8 cellular contexts compared by ENCODE assay signal in genomic region chr3:52685705-52686691, GRCh38. TPM values are rescaled to one million over a fixed set of nuclear protein-coding genes. Genes with fewer than 3 reads are reported as not detected.
DNase-seq lines count a peak whose midpoint lies in the region; ATAC-seq, FAIRE-seq and TF ChIP-seq lines count a peak whose summit lies in the region.

Gene GNL3, plus strand, starts transcription at chr3:52686032. Its CDS starts 61 bp downstream, at chr3:52686093.
Gene PBRM1, minus strand, starts transcription at chr3:52685913.

- H3K4me1 Mint-ChIP-seq in activated naive CD8-positive, alpha-beta T cell treated with anti-CD3 and anti-CD28 coated beads, Interleukin-2, amount 50 U/mL, for 24 hours = peaks cover 83% of the 10 kb centered on the region

- no peaks in the 10 kb centered on the region for H3K27me3 Mint-ChIP-seq in activated naive CD8-positive, alpha-beta T cell treated with anti-CD3 and anti-CD28 coated beads, Interleukin-2, amount 50 U/mL, for 24 hours

- H3K4me3 Mint-ChIP-seq in activated naive CD8-positive, alpha-beta T cell treated with anti-CD3 and anti-CD28 coated beads, Interleukin-2, amount 50 U/mL, for 24 hours = peak within 1 kb of the TSS; percentile 99

- H3K4me1 ChIP-seq in pancreas = peaks cover 28 to 47% (median 32%) of the 10 kb centered on the region in 3 donors
- peaks cover 14 to 47% of the 10 kb centered on the region in 2 donors for H3K4me1 ChIP-seq in thyroid gland

- H3K27me3 ChIP-seq in pancreas (no peaks in the 10 kb centered on the region), thyroid gland (no peaks in the 10 kb centered on the region)

- intact Hi-C loops in Right ventricle myocardium superior (cut with DNase I) = loop anchor here (10.0 kb wide), 1 partner anchor 221 kb away; no protein-coding TSS in a partner anchor
- intact Hi-C loops in pancreas (cut with DNase I) = no loop called here
- intact Hi-C loops in thyroid gland (cut with DNase I) = loop anchor here (10.0 kb wide), 1 partner anchor 231 kb away; the partner anchor contains the start of genes NISCH and TNNC1

- peak; percentile 90 for DNase-seq in GM12864 (ENCODE audit: low read depth)
- peak; percentile 79 for DNase-seq in NCI-H1105 treated with DMSO at 0.1 percent for 48 hours (lab: John Stamatoyannopoulos, UW)
- peak; percentile 89 for DNase-seq in T follicular helper cell (ENCODE audit: low read depth)
- DNase-seq in activated naive CD8-positive, alpha-beta T cell treated with anti-CD3 and anti-CD28 coated beads, Interleukin-2, amount 50 U/mL, for 24 hours = peak; percentile 93
- peak; percentile 96 for DNase-seq in Right ventricle myocardium superior
- DNase-seq in pancreas = peak; percentile 92 to 98 (median 94)
- peak; percentile 94 to 95 for DNase-seq in thyroid gland

- peak within 1 kb of the TSS; percentile 98 for H3K27ac Mint-ChIP-seq in activated naive CD8-positive, alpha-beta T cell treated with anti-CD3 and anti-CD28 coated beads, Interleukin-2, amount 50 U/mL, for 24 hours

- peaks cover 57% of the 10 kb centered on the region for H3K36me3 Mint-ChIP-seq in activated naive CD8-positive, alpha-beta T cell treated with anti-CD3 and anti-CD28 coated beads, Interleukin-2, amount 50 U/mL, for 24 hours (ENCODE audit: low read depth)

- no peak for TF ChIP-seq CTCF in GM12864 (IDR thresholded peaks at IDR 0.05; ENCODE audit: low read depth, low read length, missing control alignments)
- no peak for TF ChIP-seq CTCF in pancreas (IDR thresholded peaks at IDR 0.05)
- TF ChIP-seq CTCF in thyroid gland (IDR thresholded peaks at IDR 0.05) = no peak

- peak; percentile 65 for ATAC-seq in HG02623 (IDR thresholded peaks at IDR 0.05; ENCODE audit: unreplicated experiment)
- ATAC-seq in activated naive CD8-positive, alpha-beta T cell treated with anti-CD3 and anti-CD28 coated beads, Interleukin-2, amount 50 U/mL, for 24 hours = peak; percentile 79
- peak; percentile 92 for ATAC-seq in Right ventricle myocardium superior (ENCODE audit: poor library complexity)
- peak; percentile 90 to 96 (median 92) for ATAC-seq in pancreas

- 0 to 1% methylated on average over 77 to 82 of the region's 82 CpGs for WGBS in pancreas, 2 donors
- 0% methylated on average over 10 to 30 of the region's 82 CpGs for WGBS in thyroid gland, 2 donors

- H3K4me3 ChIP-seq in GM12864 (ENCODE audit: low read depth, low read length) = peak within 1 kb of the TSS; percentile 88
- H3K4me3 ChIP-seq in pancreas = peak within 1 kb of the TSS; percentile 42 to 88 (median 76)
- peak within 1 kb of the TSS; percentile 71 to 84 (median 83) for H3K4me3 ChIP-seq in thyroid gland (replicated peaks in 1 of 3)

- TF ChIP-seq POLR2A in thyroid gland (IDR thresholded peaks at IDR 0.05) = peak; percentile 51 to 81

- peak within 1 kb of the TSS; percentile 79 to 97 (median 92) for H3K27ac ChIP-seq in pancreas
- peak within 1 kb of the TSS; percentile 93 to 96 (median 95) for H3K27ac ChIP-seq in thyroid gland

- H3K9me3 Mint-ChIP-seq in activated naive CD8-positive, alpha-beta T cell treated with anti-CD3 and anti-CD28 coated beads, Interleukin-2, amount 50 U/mL, for 24 hours = no peaks in the 10 kb centered on the region

- H3K36me3 ChIP-seq in pancreas = peaks cover 4 to 33% (median 32%) of the 10 kb centered on the region in 3 donors
- peaks cover 36 to 37% of the 10 kb centered on the region in 2 donors for H3K36me3 ChIP-seq in thyroid gland

- no peak for FAIRE-seq in pancreas (lab: Jason Lieb, UNC)

- no peaks in the 10 kb centered on the region for H3K9me3 ChIP-seq in pancreas
- H3K9me3 ChIP-seq in thyroid gland = no peaks in the 10 kb centered on the region

RNA-seq across cellular contexts. Expression of gene GNL3, which starts in this region (rescaled TPM):
- total RNA-seq in Right ventricle myocardium superior (27.2 TPM), pancreas (10 to 100 TPM; 22.4 to 57.7 (median 45.5) TPM), thyroid gland (10 to 100 TPM; 39.2 to 68.4 (median 41.7) TPM)
- 10 to 100 TPM; 56.8 to 65.6 TPM for polyA plus RNA-seq in pancreas

RNA-seq across cellular contexts. Expression of gene PBRM1, which starts in this region (rescaled TPM):
- total RNA-seq in Right ventricle myocardium superior (45.1 TPM), pancreas (10 to 100 TPM; 18.3 to 34.9 (median 27.1) TPM), thyroid gland (100 to 1,000 TPM; 111 to 165 (median 125) TPM)
- polyA plus RNA-seq in pancreas = 1 to 10 TPM; 7.4 to 9.6 TPM

Comparison
In these comparisons a context has a peak if more than half of its experiments do, and no peak if none do; other contexts are left out.
1. Peak in every context shown above with its lines: DNase-seq, ATAC-seq, H3K4me3 ChIP-seq and H3K27ac ChIP-seq.
2. intact Hi-C loops: an anchor here in Right ventricle myocardium superior (10.0 kb wide) and thyroid gland (10.0 kb wide); none called in pancreas.